29 cellular contexts compared by ENCODE assay signal in the genomic region with DNA sequence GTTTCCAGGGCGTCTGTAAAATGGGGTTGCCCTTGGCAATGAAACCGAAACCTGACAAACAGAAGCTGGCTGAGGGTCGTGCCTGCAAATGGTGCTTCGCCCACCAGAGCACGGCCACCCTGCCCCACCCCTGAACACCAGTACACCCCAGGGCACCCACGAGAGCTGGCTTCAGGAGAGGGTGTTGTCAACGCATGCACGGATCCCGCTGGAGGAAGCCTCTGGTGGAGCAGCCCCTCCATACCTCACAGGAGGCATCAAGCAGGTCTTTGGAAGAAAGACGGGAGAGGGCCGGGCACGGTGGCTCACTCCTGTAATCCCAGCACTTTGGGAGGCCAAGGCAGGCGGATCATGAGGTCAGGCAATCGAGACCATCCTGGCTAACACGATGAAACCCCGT. TPM values are rescaled to one million over a fixed set of nuclear protein-coding genes. Genes with fewer than 3 reads are reported as not detected.
"Had no signal": no experiment of that assay in that cellular context is flagged by ENCODE, and none has a peak within 500 bp of the region (broad histone marks: within the 10 kb centered on the region; RNA-seq: fewer than 3 reads in every experiment).

No MANE protein-coding gene starts in this region.

- H3K27ac Mint-ChIP-seq: activated B cell treated with CpG ODN at 0.5 μM for 24 hours; activated CD8-positive, alpha-beta T cell treated with anti-CD3 and anti-CD28 coated beads for 36 hours; activated naive CD4-positive, alpha-beta T cell treated with anti-CD3 and anti-CD28 coated beads, Interleukin-2, amount 10 ng/mL, durations not matched to agents 7 days and 5 days; activated naive CD8-positive, alpha-beta T cell treated with anti-CD3 and anti-CD28 coated beads, Interleukin-2, amount 50 U/mL, for 24 hours; activated T-helper 1 cell treated with anti-CD3 and anti-CD28 coated beads, Interleukin-12 subunit alpha, Interleukin-12 subunit beta, Interleukin-2, Interleukin-4 antibody, amounts not matched to agents 30 ng/mL and 10 ng/mL and 1 ng/mL, durations not matched to agents 14 hours and 24 hours and 36 hours; natural killer cell treated with Interleukin-12 subunit alpha and Interleukin-12 subunit beta and Interleukin-15 and Interleukin-18, amount 100 ng/mL, for 72 hours; T-helper 2 cell treated with Interferon-gamma antibody and Interleukin-4, amounts not matched to agents 5 μg/mL and 100 μg/mL, for 36 hours had no signal

- H3K36me3 Mint-ChIP-seq: activated naive CD4-positive, alpha-beta T cell treated with anti-CD3 and anti-CD28 coated beads, Interleukin-2, amount 10 ng/mL, durations not matched to agents 7 days and 5 days; natural killer cell treated with Interleukin-12 subunit alpha and Interleukin-12 subunit beta and Interleukin-15 and Interleukin-18, amount 100 ng/mL, for 72 hours had no signal

- H3K4me1 Mint-ChIP-seq: activated B cell treated with CpG ODN at 0.5 μM for 24 hours; activated naive CD4-positive, alpha-beta T cell treated with anti-CD3 and anti-CD28 coated beads, Interleukin-2, amount 10 ng/mL, durations not matched to agents 7 days and 5 days; activated naive CD8-positive, alpha-beta T cell treated with anti-CD3 and anti-CD28 coated beads, Interleukin-2, amount 50 U/mL, for 24 hours; central memory CD8-positive, alpha-beta T cell had no signal

- ATAC-seq: activated CD8-positive, alpha-beta T cell treated with anti-CD3 and anti-CD28 coated beads for 36 hours; activated naive CD8-positive, alpha-beta T cell treated with anti-CD3 and anti-CD28 coated beads, Interleukin-2, amount 50 U/mL, for 24 hours; left ventricle myocardium superior; natural killer cell treated with Interleukin-12 subunit alpha and Interleukin-12 subunit beta and Interleukin-15 and Interleukin-18, amount 100 ng/mL, for 72 hours; sciatic nerve; stimulated activated naive CD8-positive, alpha-beta T cell treated with anti-CD3 and anti-CD28 coated beads, Interleukin-15, Interleukin-2, amounts not matched to agents 100 U/mL and 50 U/mL, for 24 hours had no signal

- DNase-seq: activated B cell treated with CpG ODN at 0.5 μM for 24 hours; activated CD4-positive, alpha-beta T cell treated with anti-CD3 and anti-CD28 coated beads, Interleukin-2, amount 50 U/mL, for 1 hour; activated CD8-positive, alpha-beta T cell treated with anti-CD3 and anti-CD28 coated beads for 36 hours; activated gamma-delta T cell; activated naive CD4-positive, alpha-beta T cell treated with anti-CD3 and anti-CD28 coated beads, Interleukin-2, amount 10 ng/mL, durations not matched to agents 7 days and 5 days; activated naive CD8-positive, alpha-beta T cell treated with anti-CD3 and anti-CD28 coated beads, Interleukin-2, amount 50 U/mL, for 24 hours; activated T-cell treated with anti-CD3 and anti-CD28 coated beads for 4 hours; amygdala; cortex of kidney; hippocampal formation; left cardiac atrium; left ventricle myocardium superior; mucosa of descending colon; ovary; retina; stimulated activated CD4-positive, alpha-beta T cell treated with anti-CD3 and anti-CD28 coated beads, Interleukin-12 subunit alpha, Interleukin-12 subunit beta, amount 100 ng/mL, for 4 hours; stimulated activated CD4-positive, alpha-beta T cell treated with anti-CD3 and anti-CD28 coated beads, Interleukin-4, amount 100 ng/mL, for 1 hour; stimulated activated naive CD8-positive, alpha-beta T cell treated with anti-CD3 and anti-CD28 coated beads, Interleukin-15, Interleukin-2, amounts not matched to agents 100 U/mL and 50 U/mL, for 24 hours; T-helper 1 cell had no signal

- H3K4me3 Mint-ChIP-seq: activated B cell treated with CpG ODN at 0.5 μM for 24 hours; activated CD8-positive, alpha-beta T cell treated with anti-CD3 and anti-CD28 coated beads for 36 hours; activated naive CD4-positive, alpha-beta T cell treated with anti-CD3 and anti-CD28 coated beads, Interleukin-2, amount 10 ng/mL, durations not matched to agents 7 days and 5 days; activated naive CD8-positive, alpha-beta T cell treated with anti-CD3 and anti-CD28 coated beads, Interleukin-2, amount 50 U/mL, for 24 hours; activated T-helper 1 cell treated with anti-CD3 and anti-CD28 coated beads, Interleukin-12 subunit alpha, Interleukin-12 subunit beta, Interleukin-2, Interleukin-4 antibody, amounts not matched to agents 30 ng/mL and 10 ng/mL and 1 ng/mL, durations not matched to agents 14 hours and 24 hours and 36 hours; central memory CD8-positive, alpha-beta T cell; natural killer cell treated with Interleukin-12 subunit alpha and Interleukin-12 subunit beta and Interleukin-15 and Interleukin-18, amount 100 ng/mL, for 72 hours; T-helper 2 cell treated with Interferon-gamma antibody and Interleukin-4, amounts not matched to agents 5 μg/mL and 100 μg/mL, for 36 hours had no signal

RNA-seq across cellular contexts. Expression of a gene that starts 8.6 kb away (rescaled TPM):
- total RNA-seq: activated CD8-positive, alpha-beta T cell treated with anti-CD3 and anti-CD28 coated beads for 36 hours; activated T-helper 1 cell treated with anti-CD3 and anti-CD28 coated beads, Interleukin-12 subunit alpha, Interleukin-12 subunit beta, Interleukin-2, Interleukin-4 antibody, amounts not matched to agents 30 ng/mL and 10 ng/mL and 1 ng/mL, durations not matched to agents 14 hours and 24 hours and 36 hours; bronchial epithelial cell; endothelial cell of umbilical vein; left ventricle myocardium superior; lung microvascular endothelial cell; mesenteric fat pad; mucosa of descending colon; natural killer cell treated with Interleukin-12 subunit alpha and Interleukin-12 subunit beta and Interleukin-15 and Interleukin-18, amount 100 ng/mL, for 72 hours; sciatic nerve; urinary bladder had no signal
